ENCODE assay signal across 7 cellular contexts in the genomic region with DNA sequence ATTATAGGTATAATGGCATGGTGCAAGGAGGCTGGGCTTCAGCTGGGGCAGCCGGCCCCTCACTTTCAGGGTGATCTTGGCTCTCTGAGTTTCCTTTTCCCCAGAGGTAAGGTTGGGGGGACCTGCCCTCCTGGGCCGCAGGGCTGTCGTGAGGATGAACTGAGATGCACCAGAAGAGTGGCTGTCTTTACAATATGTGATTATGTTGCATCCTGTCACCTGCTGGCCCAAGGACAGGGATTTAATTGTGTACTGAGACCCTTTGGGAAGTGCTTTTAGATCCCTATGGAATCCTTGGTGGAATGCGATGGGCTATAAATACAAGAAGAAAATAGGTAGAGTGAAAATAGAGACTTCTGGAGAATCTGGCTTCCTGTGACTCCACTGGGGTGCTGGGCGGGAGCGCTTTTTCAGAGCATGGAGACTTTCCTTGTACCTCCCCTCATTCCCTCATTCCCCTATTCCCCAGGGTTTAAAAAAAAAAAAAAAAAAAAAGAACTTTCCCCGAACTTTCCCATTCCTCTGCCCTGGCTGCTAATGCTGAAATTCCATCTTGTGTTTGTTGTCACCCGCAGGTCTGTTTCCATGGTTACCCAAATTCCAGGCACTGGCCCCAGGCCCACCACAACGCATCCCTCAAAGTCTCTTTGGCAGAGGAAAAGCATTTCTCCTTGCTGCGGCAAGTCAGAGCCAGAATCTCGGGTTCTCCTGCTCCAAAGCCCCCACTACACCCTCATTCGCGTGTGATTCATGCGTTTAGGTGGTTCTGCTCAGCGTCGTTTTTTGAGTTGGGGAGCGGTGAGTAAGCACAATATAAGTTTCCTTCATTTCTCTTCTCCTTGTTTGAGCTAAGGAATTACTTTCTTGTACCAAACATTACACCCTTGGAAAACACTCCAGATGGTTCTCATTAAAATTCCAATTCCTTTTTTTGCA. TPM values are rescaled to one million over a fixed set of nuclear protein-coding genes. Genes with fewer than 3 reads are reported as not detected.
DNase-seq lines count a peak whose midpoint lies in the region; ATAC-seq, FAIRE-seq and TF ChIP-seq lines count a peak whose summit lies in the region.

No MANE protein-coding gene starts in this region.

- no peak for ATAC-seq in HG02840 (IDR thresholded peaks at IDR 0.05; ENCODE audit: low FRiP score, unreplicated experiment)
- ATAC-seq in HG03354 (IDR thresholded peaks at IDR 0.05; ENCODE audit: poor library complexity, severe bottlenecking, unreplicated experiment) = no peak
- no peak for ATAC-seq in left lobe of liver

- no peak overlapping the region for H3K4me3 ChIP-seq in Peyer's patch
- H3K4me3 ChIP-seq in esophagus (ENCODE audit: low read depth in 1 of 2, low read length in 2 of 2) = no peak overlapping the region
- H3K4me3 ChIP-seq in muscle layer of colon (ENCODE audit: low read depth in 1 of 2, low read length in 2 of 2) = no peak overlapping the region

- no peak for FAIRE-seq in urothelium cell line (lab: Jason Lieb, UNC)

- H3K4me1 ChIP-seq in Peyer's patch (peaks cover 0 to 9% (median 0%) of the 10 kb centered on the region in 4 donors), esophagus (ENCODE audit: control insufficient read depth in 2 of 2, insufficient read depth in 2 of 2, low read length in 1 of 2) (peaks cover 0 to 4% of the 10 kb centered on the region in 2 donors), muscle layer of colon (ENCODE audit: insufficient read depth, low read length) (peaks cover 27% of the 10 kb centered on the region)

- H3K36me3 ChIP-seq in Peyer's patch (no peaks in the 10 kb centered on the region), esophagus (ENCODE audit: control insufficient read depth in 2 of 2, insufficient read depth in 2 of 2, low read length in 1 of 2) (no peaks in the 10 kb centered on the region), muscle layer of colon (ENCODE audit: insufficient read depth, low read length) (no peaks in the 10 kb centered on the region)

- H3K27ac ChIP-seq in Peyer's patch (peak overlapping the region; percentile 14 to 82 (median 48)), esophagus (ENCODE audit: low read depth in 2 of 2, low read length in 1 of 2) (peak overlapping the region; percentile 55 to 63), muscle layer of colon (ENCODE audit: low read depth, low read length) (peak overlapping the region; percentile 40)

- H3K9ac ChIP-seq in muscle layer of colon (ENCODE audit: low read length) = no peak overlapping the region

- TF ChIP-seq CTCF in Peyer's patch (IDR thresholded peaks at IDR 0.05) = no peak

- H3K9me3 ChIP-seq in Peyer's patch (no peaks in the 10 kb centered on the region), esophagus (ENCODE audit: control insufficient read depth in 2 of 2, insufficient read depth in 1 of 2, low read depth in 1 of 2, low read length in 1 of 2) (no peaks in the 10 kb centered on the region), muscle layer of colon (ENCODE audit: low read length) (no peaks in the 10 kb centered on the region)

- no peak for TF ChIP-seq POLR2A in Peyer's patch (IDR thresholded peaks at IDR 0.05)

- H3K27me3 ChIP-seq in Peyer's patch (no peaks in the 10 kb centered on the region), esophagus (ENCODE audit: control insufficient read depth in 1 of 2, insufficient read depth in 2 of 2, low read length in 2 of 2) (no peaks in the 10 kb centered on the region), muscle layer of colon (ENCODE audit: control insufficient read depth in 1 of 2, insufficient read depth in 2 of 2, low read length in 2 of 2) (no peaks in the 10 kb centered on the region)

- peak in 1 of 3 donors; percentile 76 for DNase-seq in Peyer's patch
- peak; percentile 66 for DNase-seq in urothelium cell line (ENCODE audit: low spot score)
- DNase-seq in left lobe of liver (ENCODE audit: low spot score) = no peak

- 40 to 43% methylated on average over 17 of the region's 17 CpGs for WGBS in esophagus, 2 donors

RNA-seq across cellular contexts. Expression of a gene that starts 21.8 kb away (rescaled TPM):
- 10 to 100 TPM; 24.5 to 50.3 (median 39.9) TPM for total RNA-seq in Peyer's patch
- polyA plus RNA-seq in esophagus = 10 to 100 TPM; 15.7 to 33.0 TPM
- total RNA-seq in left lobe of liver = 25.4 TPM

RNA-seq across cellular contexts. Expression of a gene that starts 21.9 kb away (rescaled TPM):
- total RNA-seq in Peyer's patch (10 to 100 TPM; 13.3 to 67.7 (median 19.6) TPM), left lobe of liver (9.6 TPM)
- polyA plus RNA-seq in esophagus = 10 to 100 TPM; 10.1 to 11.7 TPM
